Comparison of ENCODE assay signal across 8 cellular contexts in genomic region chr2:96531366-96531765, GRCh38. TPM values are rescaled to one million over a fixed set of nuclear protein-coding genes. Genes with fewer than 3 reads are reported as not detected.
DNase-seq lines count a peak whose midpoint lies in the region; ATAC-seq and TF ChIP-seq lines count a peak whose summit lies in the region.

No MANE protein-coding gene starts in this region.

- peaks cover 96% of the 10 kb centered on the region for H3K4me1 ChIP-seq in BLaER1
- peaks cover 16% of the 10 kb centered on the region for H3K4me1 ChIP-seq in Karpas-422 (ENCODE audit: low read length)
- H3K4me1 ChIP-seq in neural progenitor cell, result peaks cover 9% of the 10 kb centered on the region

- H2AFZ ChIP-seq in Karpas-422 (ENCODE audit: low read length), result no peak overlapping the region
- H2AFZ ChIP-seq in neural progenitor cell (replicated peaks), result no peak overlapping the region

- in situ Hi-C loops in KBM-7 (cut with MboI; ENCODE audit: low pct_unique_long_range_greater_than_20kb, low sequenced_read_pairs), result no loop called here

- H3K79me2 ChIP-seq in Karpas-422 (ENCODE audit: low read length) (no peaks in the 10 kb centered on the region), neural progenitor cell (ENCODE audit: low read depth) (no peaks in the 10 kb centered on the region)

- H3K27ac ChIP-seq in BLaER1, result peak overlapping the region; percentile 87
- H3K27ac ChIP-seq in Karpas-422 (ENCODE audit: low read length), result no peak overlapping the region
- H3K27ac ChIP-seq in dorsolateral prefrontal cortex, result peak overlapping the region in 52 of 59 donors; percentile 10 to 93 (median 82)
- no peak overlapping the region for H3K27ac ChIP-seq in neural progenitor cell

- no peaks in the 10 kb centered on the region for H3F3A ChIP-seq in neural progenitor cell (ENCODE audit: low read depth)

- H3K27me3 Mint-ChIP-seq in neural progenitor cell (ENCODE audit: insufficient read depth, low read depth), result peaks cover 10% of the 10 kb centered on the region

- peak overlapping the region; percentile 88 for H3K27ac Mint-ChIP-seq in neural progenitor cell

- H3K4me3 ChIP-seq in BLaER1, result peak overlapping the region; percentile 59
- H3K4me3 ChIP-seq in Karpas-422 (ENCODE audit: low read length), result no peak overlapping the region
- H3K4me3 ChIP-seq in dorsolateral prefrontal cortex, result peak overlapping the region in 33 of 59 donors; percentile 24 to 62 (median 47)
- H3K4me3 ChIP-seq in neural progenitor cell, result peak overlapping the region; percentile 38

- intact Hi-C loops in dorsolateral prefrontal cortex (cut with DNase I), result loop anchor here in 1 of 2 donors (10.0 kb wide), 3 partner anchors 103 to 233 kb away; partner anchors contain the start of genes CNNM4 and KANSL3

- H3K9me2 ChIP-seq in Karpas-422 (replicated peaks; ENCODE audit: insufficient read depth, low read length), result no peaks in the 10 kb centered on the region

- peak overlapping the region; percentile 18 for H3K4me3 Mint-ChIP-seq in neural progenitor cell

- peaks cover 34% of the 10 kb centered on the region for H3K4me1 Mint-ChIP-seq in neural progenitor cell

- H3K9ac ChIP-seq in BLaER1, result peak overlapping the region; percentile 73
- no peak overlapping the region for H3K9ac ChIP-seq in Karpas-422 (ENCODE audit: low read length)
- H3K9ac ChIP-seq in neural progenitor cell, result no peak overlapping the region

- peak overlapping the region; percentile 99 for H3K4me2 ChIP-seq in BLaER1
- peak overlapping the region; percentile 14 for H3K4me2 ChIP-seq in Karpas-422 (ENCODE audit: low read depth, low read length, poor library complexity, severe bottlenecking)
- peak overlapping the region; percentile 70 for H3K4me2 ChIP-seq in neural progenitor cell

- H3K27me3 ChIP-seq in BLaER1 (no peaks in the 10 kb centered on the region), Karpas-422 (ENCODE audit: low read length) (no peaks in the 10 kb centered on the region), dorsolateral prefrontal cortex (no peaks in the 10 kb centered on the region), neural progenitor cell (peaks cover 53% of the 10 kb centered on the region)

- H4K20me1 ChIP-seq in BLaER1 (no peaks in the 10 kb centered on the region), Karpas-422 (ENCODE audit: insufficient read depth, low read depth, low read length) (peaks cover 3% of the 10 kb centered on the region; the same call in 1 of the 2 replicates), neural progenitor cell (ENCODE audit: low read depth) (no peaks in the 10 kb centered on the region)

- DNase-seq in Karpas-422 (no peak), dorsolateral prefrontal cortex (peak in 2 of 10 donors; percentile 17 to 25), neural progenitor cell (ENCODE audit: low spot score) (no peak), KBM-7 (no peak), RKO (ENCODE audit: low spot score) (no peak)

- no peaks in the 10 kb centered on the region for H3K36me3 Mint-ChIP-seq in neural progenitor cell

- TF ChIP-seq CTCF in dorsolateral prefrontal cortex (IDR thresholded peaks at IDR 0.05 in 54 of 56, conservative IDR thresholded peaks at IDR 0.05 in 2 of 56; ENCODE audit: low read depth in 1 of 56, partially characterized antibody in 56 of 56) (no peak), neural progenitor cell (IDR thresholded peaks at IDR 0.05) (no peak)

- H3K36me3 ChIP-seq in BLaER1 (no peaks in the 10 kb centered on the region), Karpas-422 (ENCODE audit: insufficient read depth, low read length) (no peaks in the 10 kb centered on the region), neural progenitor cell (no peaks in the 10 kb centered on the region)

- H3K9me3 ChIP-seq in BLaER1, result no peaks in the 10 kb centered on the region
- no peaks in the 10 kb centered on the region for H3K9me3 ChIP-seq in Karpas-422 (ENCODE audit: low read length)
- no peaks in the 10 kb centered on the region for H3K9me3 ChIP-seq in neural progenitor cell (ENCODE audit: low read depth)

- no peaks in the 10 kb centered on the region for H3K9me3 Mint-ChIP-seq in neural progenitor cell

- ATAC-seq in HG02610 (IDR thresholded peaks at IDR 0.05; ENCODE audit: unreplicated experiment), result no peak
- ATAC-seq in HG03025 (IDR thresholded peaks at IDR 0.05; ENCODE audit: low FRiP score, unreplicated experiment), result no peak

RNA-seq across cellular contexts. Expression of gene ARID5A, which starts 5.2 kb away (rescaled TPM):
- 1.8 and 2.4 TPM in 2 replicates for total RNA-seq in Karpas-422 (2014; rRNA removed; shearing (Covaris generic); ENCODE audit: low replicate concordance)
- total RNA-seq in dorsolateral prefrontal cortex (10 to 100 TPM in 119 of 120 experiments, 1 to 10 TPM in 1; 9.3 to 61.4 (median 19.7) TPM), neural progenitor cell (ENCODE audit: low replicate concordance) (0.75 and 2.4 TPM in 2 replicates)

RNA-seq across cellular contexts. Expression of gene NEURL3, which starts 26.2 kb away (rescaled TPM):
- total RNA-seq in Karpas-422 (2014; rRNA removed; shearing (Covaris generic); ENCODE audit: low replicate concordance), result not detected in 2 replicates
- total RNA-seq in dorsolateral prefrontal cortex (1 to 10 TPM in 43 of 120 experiments, under 1 TPM in 72, not detected in 5; 0.26 to 2.6 (median 0.84) TPM), neural progenitor cell (ENCODE audit: low replicate concordance) (0.12 TPM in 1 of 2 replicates, not detected in the other)

Comparison
In these comparisons a context has a peak if more than half of its experiments do, and no peak if none do; other contexts are left out.
1. H3K27ac ChIP-seq: peak in BLaER1 (single experiment) and dorsolateral prefrontal cortex (52 of 59); none in Karpas-422 (single experiment) and neural progenitor cell (single experiment).
2. H3K4me2 ChIP-seq: peak in every context shown above with its lines; median percentile 99 in BLaER1; 70 in neural progenitor cell; 14 in Karpas-422.